2 cellular contexts compared by ENCODE assay signal in genomic region chr4:102524691-102525090, GRCh38.
TF ChIP-seq lines count a peak whose summit lies in the region.

No MANE protein-coding gene starts in this region.

TF ChIP-seq in GM23338, 12 proteins besides CTCF, POLR2A, EP300 and RAD21:
- TF ChIP-seq CREB1 (CRISPR knock-in tag; IDR thresholded peaks at IDR 0.05; ENCODE audit: low read depth): no peak
- TF ChIP-seq POLR2AphosphoS5 (IDR thresholded peaks at IDR 0.05; ENCODE audit: low read depth): no peak
- no peak for TF ChIP-seq NANOG (IDR thresholded peaks at IDR 0.05; ENCODE audit: borderline replicate concordance)

TF ChIP-seq in SK-N-SH, 30 proteins besides CTCF, POLR2A, EP300 and RAD21:
- TF ChIP-seq NRF1 (IDR thresholded peaks at IDR 0.05; ENCODE audit: low read depth, low read length) (no peak), IRF3 (IDR thresholded peaks at IDR 0.05; ENCODE audit: low read depth, low read length) (no peak), MXI1 (IDR thresholded peaks at IDR 0.05; ENCODE audit: low read depth, low read length) (no peak), EZH2phosphoT487 (IDR thresholded peaks at IDR 0.05; ENCODE audit: borderline replicate concordance, low read depth) (no peak), GATA2 (CRISPR knock-in tag; IDR thresholded peaks at IDR 0.05) (no peak), FOSL2 (IDR thresholded peaks at IDR 0.05; ENCODE audit: borderline replicate concordance, low read depth) (no peak), JUND (IDR thresholded peaks at IDR 0.05) (no peak)
